Comparison of ENCODE assay signal across 8 cellular contexts in the genomic region with DNA sequence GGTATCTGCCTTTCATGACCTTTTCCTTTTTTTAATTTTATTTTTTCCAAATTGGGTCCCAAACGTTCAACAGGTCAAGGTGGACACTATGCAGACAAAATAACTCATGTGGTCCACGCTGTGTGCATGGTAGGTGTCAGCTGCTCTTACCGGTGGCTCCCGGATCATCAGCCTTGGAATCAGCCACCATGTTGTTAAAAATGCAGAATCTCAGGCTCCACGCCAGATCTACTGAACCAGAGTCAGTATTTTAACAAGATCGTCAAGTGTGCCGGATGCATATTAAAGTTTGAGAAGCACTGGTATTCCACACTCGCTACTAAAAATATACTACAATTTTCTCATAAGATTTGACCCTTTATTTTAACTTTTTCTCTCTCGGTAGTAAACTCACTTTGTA. TPM values are rescaled to one million over a fixed set of nuclear protein-coding genes. Genes with fewer than 3 reads are reported as not detected.
A peak's percentile ranks its signal among the peaks of the same experiment; 100 is the strongest.
DNase-seq lines count a peak whose midpoint lies in the region; ATAC-seq and TF ChIP-seq lines count a peak whose summit lies in the region.

No MANE protein-coding gene starts in this region.

- WGBS in adrenal gland, 4 donors = 10 to 20% (median 15%) methylated on average over 9 of the region's 9 CpGs
- WGBS in right lobe of liver (ENCODE audit: insufficient coverage, low coverage, low lambda C conversion rate, missing lambda C conversion rate) = 16% methylated on average over 9 of the region's 9 CpGs

- H3K36me3 ChIP-seq in adrenal gland (replicated peaks in 1 of 2) = no peaks in the 10 kb centered on the region
- H3K36me3 ChIP-seq in right lobe of liver = no peaks in the 10 kb centered on the region
- no peaks in the 10 kb centered on the region for H3K36me3 ChIP-seq in tibial artery

- ATAC-seq in right lobe of liver (no peak), HG02884 (IDR thresholded peaks at IDR 0.05; ENCODE audit: unreplicated experiment) (no peak)

- no peak overlapping the region for H3K27ac Mint-ChIP-seq in activated T-cell treated with anti-CD3 and anti-CD28 coated beads, Interleukin-2, amount 50 U/mL, for 24 hours

- H3K4me1 ChIP-seq in adrenal gland (replicated peaks in 1 of 2) (peaks cover 0 to 18% of the 10 kb centered on the region in 2 donors), right lobe of liver (peaks cover 0 to 6% (median 0%) of the 10 kb centered on the region in 4 donors), tibial artery (peaks cover 0 to 21% (median 8%) of the 10 kb centered on the region in 4 donors)

- H3K4me3 ChIP-seq in adrenal gland = peak overlapping the region in 3 of 4 donors; percentile 8 to 74 (median 16)
- peak overlapping the region; percentile 40 to 63 (median 47) for H3K4me3 ChIP-seq in right lobe of liver
- peak overlapping the region; percentile 59 to 64 for H3K4me3 ChIP-seq in tibial artery

- intact Hi-C loops in adrenal gland (cut with DNase I) = loop anchor here in 1 of 2 donors (10.0 kb wide), 2 partner anchors 82 to 328 kb away; a partner anchor contains a TSS
- intact Hi-C loops in right lobe of liver (cut with DNase I) = no loop called here
- intact Hi-C loops in tibial artery (cut with DNase I; ENCODE audit: low total_unique reads) = no loop called here

- POLR2A ChIA-PET in HEK293T (lab: Yijun Ruan, JAX) = interaction anchor here (1.1 kb wide), 1 partner anchor 11 kb away, joined by 3 read pairs; no protein-coding TSS in a partner anchor

- no peak for DNase-seq in activated T-cell treated with anti-CD3 and anti-CD28 coated beads, Interleukin-2, amount 50 U/mL, for 24 hours
- DNase-seq in activated T-cell treated with anti-CD3 and anti-CD28 coated beads for 4 hours = no peak
- DNase-seq in adrenal gland = peak in 5 of 7 donors; percentile 20 to 36 (median 22)
- DNase-seq in right lobe of liver = no peak
- DNase-seq in tibial artery = no peak
- DNase-seq in HEK293T (ENCODE audit: extremely low spot score) = no peak
- DNase-seq in superior temporal gyrus (ENCODE audit: extremely low spot score) = no peak

- TF ChIP-seq POLR2A in adrenal gland (IDR thresholded peaks at IDR 0.05) = no peak
- no peak for TF ChIP-seq POLR2A in right lobe of liver (IDR thresholded peaks at IDR 0.05)

- peaks cover 14% of the 10 kb centered on the region for H3K4me1 Mint-ChIP-seq in activated T-cell treated with anti-CD3 and anti-CD28 coated beads, Interleukin-2, amount 50 U/mL, for 24 hours (ENCODE audit: low read depth)

- H3K27ac ChIP-seq in adrenal gland (peak overlapping the region in 4 of 5 donors; percentile 63 to 91 (median 79)), right lobe of liver (peak overlapping the region in 1 of 3 donors; percentile 60), tibial artery (peak overlapping the region; percentile 30 to 51)

- peak overlapping the region; percentile 71 for H3K4me3 Mint-ChIP-seq in activated T-cell treated with anti-CD3 and anti-CD28 coated beads, Interleukin-2, amount 50 U/mL, for 24 hours

- H3K9me3 ChIP-seq in adrenal gland (replicated peaks in 1 of 3) = no peaks in the 10 kb centered on the region
- no peaks in the 10 kb centered on the region for H3K9me3 ChIP-seq in right lobe of liver
- no peaks in the 10 kb centered on the region for H3K9me3 ChIP-seq in tibial artery

- H3K27me3 ChIP-seq in adrenal gland (no peaks in the 10 kb centered on the region), right lobe of liver (no peaks in the 10 kb centered on the region), tibial artery (no peaks in the 10 kb centered on the region)

- CTCF ChIA-PET in HEK293T (lab: Yijun Ruan, JAX) = no interaction called here

- H3K36me3 Mint-ChIP-seq in activated T-cell treated with anti-CD3 and anti-CD28 coated beads, Interleukin-2, amount 50 U/mL, for 24 hours (ENCODE audit: low read depth) = no peaks in the 10 kb centered on the region

- H3K9me3 Mint-ChIP-seq in activated T-cell treated with anti-CD3 and anti-CD28 coated beads, Interleukin-2, amount 50 U/mL, for 24 hours = no peaks in the 10 kb centered on the region

- no peak for TF ChIP-seq CTCF in adrenal gland (IDR thresholded peaks at IDR 0.05)
- TF ChIP-seq CTCF in right lobe of liver (IDR thresholded peaks at IDR 0.05) = no peak
- no peak for TF ChIP-seq CTCF in tibial artery (IDR thresholded peaks at IDR 0.05)

- peaks cover 67% of the 10 kb centered on the region for H3K27me3 Mint-ChIP-seq in activated T-cell treated with anti-CD3 and anti-CD28 coated beads, Interleukin-2, amount 50 U/mL, for 24 hours

TF ChIP-seq in HEK293T, 16 proteins besides CTCF, POLR2A, EP300 and RAD21:
- TF ChIP-seq CTBP1 (IDR thresholded peaks at IDR 0.05; ENCODE audit: borderline replicate concordance) (no peak), HDGF (IDR thresholded peaks at IDR 0.05; ENCODE audit: borderline replicate concordance) (no peak), SUZ12 (IDR thresholded peaks at IDR 0.05) (no peak), ELF4 (IDR thresholded peaks at IDR 0.05) (no peak)
TF ChIP-seq in HEK293T: peak in this region for 0.

RNA-seq across cellular contexts. Expression of a gene that starts 0.6 kb away (rescaled TPM):
- total RNA-seq in adrenal gland = 10 to 100 TPM in 6 of 8 donors, 1 to 10 TPM in 2; 7.5 to 16.4 (median 10.4) TPM
- 10 to 100 TPM in 1 of 3 donors, 1 to 10 TPM in 2; 5.4 to 16.7 (median 6.3) TPM for polyA plus RNA-seq in adrenal gland
- 1 to 10 TPM in 5 of 6 experiments, under 1 TPM in 1; 0.62 to 3.3 (median 2.7) TPM for total RNA-seq in right lobe of liver

Comparison
In these comparisons a context has a peak if more than half of its experiments do, and no peak if none do; other contexts are left out.
1. DNase-seq: peak in adrenal gland (5 of 7); none in activated T-cell treated with anti-CD3 and anti-CD28 coated beads, Interleukin-2, amount 50 U/mL, for 24 hours (single experiment), activated T-cell treated with anti-CD3 and anti-CD28 coated beads for 4 hours (single experiment), right lobe of liver (0 of 3), tibial artery (0 of 2), HEK293T (single experiment) and superior temporal gyrus (single experiment).
2. Peak in every context shown above with its lines, with median percentiles within 50 percentile points of each other: H3K4me3 ChIP-seq.